Comparison of ENCODE assay signal across 17 cellular contexts in genomic region chr10:98694863-98695262, GRCh38.
A peak's percentile ranks its signal among the peaks of the same experiment; 100 is the strongest.
DNase-seq lines count a peak whose midpoint lies in the region; ATAC-seq and TF ChIP-seq lines count a peak whose summit lies in the region.
"Had no signal": no experiment of that assay in that cellular context is flagged by ENCODE, and none has a peak within 500 bp of the region (broad histone marks: within the 10 kb centered on the region; RNA-seq: fewer than 3 reads in every experiment).

No MANE protein-coding gene starts in this region.

- H3K4me3 ChIP-seq in left ventricle myocardium inferior (no peak overlapping the region), endodermal cell (ENCODE audit: low read length) (no peak overlapping the region)
- H3K4me3 ChIP-seq: BLaER1 had no signal

- H3K9me3 Mint-ChIP-seq in nephron progenitor cell (peaks cover 4% of the 10 kb centered on the region), endodermal cell (no peaks in the 10 kb centered on the region)
- no peaks in the 10 kb centered on the region for H3K9me3 Mint-ChIP-seq in activated naive CD4-positive, alpha-beta T cell treated with anti-CD3 and anti-CD28 coated beads, Interleukin-2, amount 10 ng/mL, durations not matched to agents 7 days and 5 days
- H3K9me3 Mint-ChIP-seq: H9 had no signal

- ATAC-seq in omental fat pad (ENCODE audit: low FRiP score) = no peak
- ATAC-seq: HepG2 had no signal

- H3K4me1 Mint-ChIP-seq in nephron progenitor cell = peaks cover 5% of the 10 kb centered on the region
- no peaks in the 10 kb centered on the region for H3K4me1 Mint-ChIP-seq in activated naive CD4-positive, alpha-beta T cell treated with anti-CD3 and anti-CD28 coated beads, Interleukin-2, amount 10 ng/mL, durations not matched to agents 7 days and 5 days
- H3K4me1 Mint-ChIP-seq in endodermal cell = peaks cover 3% of the 10 kb centered on the region
- H3K4me1 Mint-ChIP-seq: CD8-positive, alpha-beta memory T cell had no signal

- TF ChIP-seq CTCF in left ventricle myocardium inferior (IDR thresholded peaks at IDR 0.05; ENCODE audit: borderline replicate concordance) (no peak), nephron progenitor cell (IDR thresholded peaks at IDR 0.05) (no peak), endodermal cell (conservative IDR thresholded peaks at IDR 0.05) (no peak), omental fat pad (IDR thresholded peaks at IDR 0.05) (no peak)

- WGBS in endodermal cell (ENCODE audit: insufficient coverage in 1 of 2, insufficient read length in 1 of 2), 2 experiments = 95% methylated on average over 1 of the region's 1 CpG; no CpG with 5 or more reads in 1 of the 2 experiments

- no peak overlapping the region for H3K9ac ChIP-seq in endodermal cell (ENCODE audit: extremely low read depth, low read length, poor library complexity, severe bottlenecking)
- H3K9ac ChIP-seq: BLaER1 had no signal

- peak overlapping the region; percentile 39 for H3K27ac ChIP-seq in left ventricle myocardium inferior (replicated peaks)
- H3K27ac ChIP-seq in endodermal cell (ENCODE audit: low read depth, low read length) = no peak overlapping the region
- H3K27ac ChIP-seq: 22Rv1, BLaER1 had no signal

- H3K27me3 Mint-ChIP-seq in nephron progenitor cell (ENCODE audit: low read depth, poor library complexity) (no peaks in the 10 kb centered on the region), endodermal cell (ENCODE audit: insufficient read depth) (peaks cover 10% of the 10 kb centered on the region)
- no peaks in the 10 kb centered on the region for H3K27me3 Mint-ChIP-seq in activated naive CD4-positive, alpha-beta T cell treated with anti-CD3 and anti-CD28 coated beads, Interleukin-2, amount 10 ng/mL, durations not matched to agents 7 days and 5 days

- H3K4me1 ChIP-seq in left ventricle myocardium inferior = no peaks in the 10 kb centered on the region
- peaks cover 6% of the 10 kb centered on the region for H3K4me1 ChIP-seq in endodermal cell (ENCODE audit: control insufficient read depth, insufficient read depth, low read length)
- H3K4me1 ChIP-seq: BLaER1, Caco-2 had no signal

- H3K36me3 Mint-ChIP-seq in nephron progenitor cell (ENCODE audit: low read depth) (no peaks in the 10 kb centered on the region), endodermal cell (ENCODE audit: low read depth) (no peaks in the 10 kb centered on the region)
- no peaks in the 10 kb centered on the region for H3K36me3 Mint-ChIP-seq in activated naive CD4-positive, alpha-beta T cell treated with anti-CD3 and anti-CD28 coated beads, Interleukin-2, amount 10 ng/mL, durations not matched to agents 7 days and 5 days

- DNase-seq in left ventricle myocardium inferior (no peak), cardiac septum (ENCODE audit: low spot score) (no peak), fibroblast of gingiva (ENCODE audit: low read depth) (peak; percentile 6), nephron progenitor cell (no peak), LoVo (ENCODE audit: low spot score) (no peak), endodermal cell (no peak), omental fat pad (ENCODE audit: low spot score) (no peak)
- DNase-seq in activated naive CD4-positive, alpha-beta T cell treated with anti-CD3 and anti-CD28 coated beads, Interleukin-2, amount 10 ng/mL, durations not matched to agents 7 days and 5 days = no peak
- DNase-seq: Caco-2; CD8-positive, alpha-beta memory T cell; DND-41; GDM1; GOT3; H9 had no signal

- peaks cover 6% of the 10 kb centered on the region for H3K27me3 ChIP-seq in left ventricle myocardium inferior (ENCODE audit: low read depth)
- peaks cover 4% of the 10 kb centered on the region for H3K27me3 ChIP-seq in endodermal cell (ENCODE audit: control insufficient read depth, insufficient read depth, low read length, poor library complexity, severe bottlenecking)
- H3K27me3 ChIP-seq: BLaER1 had no signal

- H3K4me3 Mint-ChIP-seq in nephron progenitor cell (no peak overlapping the region), endodermal cell (no peak overlapping the region)
- H3K4me3 Mint-ChIP-seq in activated naive CD4-positive, alpha-beta T cell treated with anti-CD3 and anti-CD28 coated beads, Interleukin-2, amount 10 ng/mL, durations not matched to agents 7 days and 5 days = no peak overlapping the region
- H3K4me3 Mint-ChIP-seq: CD8-positive, alpha-beta memory T cell; H9 had no signal

- H3K27ac Mint-ChIP-seq in nephron progenitor cell (peak overlapping the region; percentile 40), endodermal cell (no peak overlapping the region)
- no peak overlapping the region for H3K27ac Mint-ChIP-seq in activated naive CD4-positive, alpha-beta T cell treated with anti-CD3 and anti-CD28 coated beads, Interleukin-2, amount 10 ng/mL, durations not matched to agents 7 days and 5 days
- H3K27ac Mint-ChIP-seq: CD8-positive, alpha-beta memory T cell had no signal

- H3K36me3 ChIP-seq in left ventricle myocardium inferior = no peaks in the 10 kb centered on the region
- H3K36me3 ChIP-seq in endodermal cell (ENCODE audit: control insufficient read depth, insufficient read depth, low read length) = no peaks in the 10 kb centered on the region
- H3K36me3 ChIP-seq: BLaER1 had no signal

- intact Hi-C loops in left ventricle myocardium inferior (cut with micrococcal nuclease) = no loop called here
- intact Hi-C loops in cardiac septum (cut with DNase I) = no loop called here

- no peaks in the 10 kb centered on the region for H3K9me3 ChIP-seq in left ventricle myocardium inferior (replicated peaks)
- no peaks in the 10 kb centered on the region for H3K9me3 ChIP-seq in endodermal cell (ENCODE audit: control insufficient read depth, low read length)
- H3K9me3 ChIP-seq: BLaER1, Caco-2 had no signal

- CTCF ChIA-PET in activated naive CD4-positive, alpha-beta T cell treated with anti-CD3 and anti-CD28 coated beads, Interleukin-2, amount 10 ng/mL, durations not matched to agents 7 days and 5 days (lab: Charles Lee) = no interaction called here
